1 cellular context compared by ENCODE assay signal in genomic region chr2:23360571-23361125, GRCh38.
A peak's percentile ranks its signal among the peaks of the same experiment; 100 is the strongest.
TF ChIP-seq lines count a peak whose summit lies in the region.

No MANE protein-coding gene starts in this region.

TF ChIP-seq in HepG2, 621 proteins besides CTCF, POLR2A, EP300 and RAD21 (continued from another document and continues in another):
- TF ChIP-seq ZBTB40 (IDR thresholded peaks at IDR 0.05) (no peak), ZBTB40 (CRISPR knock-in tag; IDR thresholded peaks at IDR 0.05) (0 out of 2 replicates have a peak, but pooled peaks have one; percentile 37), ZSCAN31 (CRISPR knock-in tag; IDR thresholded peaks at IDR 0.05; ENCODE audit: low read depth) (no peak), ZNF572 (CRISPR knock-in tag; IDR thresholded peaks at IDR 0.05) (no peak), RBM22 (optimal IDR thresholded peaks at IDR 0.05; ENCODE audit: low read length) (no peak), ZSCAN20 (CRISPR knock-in tag; IDR thresholded peaks at IDR 0.05; ENCODE audit: borderline replicate concordance) (no peak), CSRNP1 (CRISPR knock-in tag; IDR thresholded peaks at IDR 0.05) (no peak), THAP11 (CRISPR knock-in tag; IDR thresholded peaks at IDR 0.05) (peak; percentile 57; the same call in 1 of the 2 replicates), NFAT5 (CRISPR knock-in tag; IDR thresholded peaks at IDR 0.05) (no peak), FUBP1 (CRISPR knock-in tag; IDR thresholded peaks at IDR 0.05; ENCODE audit: borderline replicate concordance) (no peak), DPF2 (CRISPR knock-in tag; IDR thresholded peaks at IDR 0.05; ENCODE audit: borderline replicate concordance, low read depth) (no peak), NFE2L2 (IDR thresholded peaks at IDR 0.05; ENCODE audit: low read length) (no peak), ZNF484 (CRISPR knock-in tag; IDR thresholded peaks at IDR 0.05; ENCODE audit: borderline replicate concordance, low read depth) (no peak), CHCHD3 (CRISPR knock-in tag; IDR thresholded peaks at IDR 0.05) (no peak), EEA1 (CRISPR knock-in tag; IDR thresholded peaks at IDR 0.05; ENCODE audit: borderline replicate concordance) (no peak), ZFP90 (CRISPR knock-in tag; IDR thresholded peaks at IDR 0.05; ENCODE audit: borderline replicate concordance) (no peak), ZNF691 (CRISPR knock-in tag; IDR thresholded peaks at IDR 0.05; ENCODE audit: borderline replicate concordance, low read depth) (no peak), ZNF713 (CRISPR knock-in tag; IDR thresholded peaks at IDR 0.05) (no peak), KDM5B (CRISPR knock-in tag; IDR thresholded peaks at IDR 0.05; ENCODE audit: borderline replicate concordance) (no peak), PHF5A (CRISPR knock-in tag; IDR thresholded peaks at IDR 0.05; ENCODE audit: low read depth, unreplicated experiment) (no peak), ZNF207 (IDR thresholded peaks at IDR 0.05; ENCODE audit: borderline replicate concordance) (no peak), YEATS4 (CRISPR knock-in tag; IDR thresholded peaks at IDR 0.05; ENCODE audit: borderline replicate concordance) (peak; percentile 59; the same call in 1 of the 2 replicates), SP140L (CRISPR knock-in tag; IDR thresholded peaks at IDR 0.05; ENCODE audit: borderline replicate concordance) (0 out of 2 replicates have a peak, but pooled peaks have one; percentile 63), ZFP37 (CRISPR knock-in tag; IDR thresholded peaks at IDR 0.05; ENCODE audit: borderline replicate concordance) (no peak), MED8 (CRISPR knock-in tag; IDR thresholded peaks at IDR 0.05; ENCODE audit: insufficient replicate concordance) (no peak), ZBTB10 (CRISPR knock-in tag; IDR thresholded peaks at IDR 0.05; ENCODE audit: borderline replicate concordance) (0 out of 2 replicates have a peak, but pooled peaks have one; percentile 53), PAX8 (CRISPR knock-in tag; IDR thresholded peaks at IDR 0.05; ENCODE audit: borderline replicate concordance) (no peak), BHLHE40 (IDR thresholded peaks at IDR 0.05; ENCODE audit: low read length) (peak; percentile 88), ZNF678 (CRISPR knock-in tag; IDR thresholded peaks at IDR 0.05) (no peak), ZNF101 (CRISPR knock-in tag; IDR thresholded peaks at IDR 0.05; ENCODE audit: borderline replicate concordance, low read depth) (no peak), KAT8 (CRISPR knock-in tag; IDR thresholded peaks at IDR 0.05) (no peak), FIP1L1 (IDR thresholded peaks at IDR 0.05; ENCODE audit: borderline replicate concordance, insufficient read depth, low read depth, low read length) (no peak), ONECUT2 (CRISPR knock-in tag; IDR thresholded peaks at IDR 0.05) (no peak), ZNF235 (CRISPR knock-in tag; IDR thresholded peaks at IDR 0.05; ENCODE audit: borderline replicate concordance) (no peak), ZBTB25 (CRISPR knock-in tag; IDR thresholded peaks at IDR 0.05) (no peak), ZNF431 (CRISPR knock-in tag; IDR thresholded peaks at IDR 0.05; ENCODE audit: borderline replicate concordance, low read depth) (no peak), ZNF607 (CRISPR knock-in tag; IDR thresholded peaks at IDR 0.05; ENCODE audit: borderline replicate concordance) (no peak), ZFP1 (CRISPR knock-in tag; IDR thresholded peaks at IDR 0.05) (no peak), SP4 (CRISPR knock-in tag; IDR thresholded peaks at IDR 0.05) (no peak)
